Comparison of ENCODE assay signal across 18 cellular contexts in genomic region chr4:11039494-11040142, GRCh38.
DNase-seq lines count a peak whose midpoint lies in the region; ATAC-seq and TF ChIP-seq lines count a peak whose summit lies in the region.
"Had no signal": no experiment of that assay in that cellular context is flagged by ENCODE, and none has a peak within 500 bp of the region (broad histone marks: within the 10 kb centered on the region; RNA-seq: fewer than 3 reads in every experiment).

No MANE protein-coding gene starts in this region.

- intact Hi-C loops in MCF 10A (cut with micrococcal nuclease), result no loop called here

- H3K4me3 Mint-ChIP-seq in naive B cell (peak overlapping the region in 7 of 8 donors; percentile 1 to 70 (median 55)), MCF 10A (ENCODE audit: unreplicated experiment) (no peak overlapping the region)
- no peak overlapping the region for H3K4me3 Mint-ChIP-seq in stimulated activated naive B cell treated with anti-CD40 and anti-IgM and Interleukin-4, amounts not matched to agents 10 μg/mL and 1 μg/mL and 100 μg/mL, for 72 hours
- H3K4me3 Mint-ChIP-seq: H9 had no signal

- no peak for TF ChIP-seq CTCF in MCF 10A (IDR thresholded peaks at IDR 0.05; ENCODE audit: unreplicated experiment)

- CTCF ChIA-PET in MCF 10A (lab: Yijun Ruan, JAX), result interaction anchor here (1.1 kb wide), 1 partner anchor 57 kb away, joined by 3 read pairs; no protein-coding TSS in a partner anchor

- H3K27me3 Mint-ChIP-seq in naive B cell, result no peaks in the 10 kb centered on the region
- no peaks in the 10 kb centered on the region for H3K27me3 Mint-ChIP-seq in stimulated activated naive B cell treated with anti-CD40 and anti-IgM and Interleukin-4, amounts not matched to agents 10 μg/mL and 1 μg/mL and 100 μg/mL, for 72 hours
- H3K27me3 Mint-ChIP-seq in MCF 10A (ENCODE audit: insufficient read depth, unreplicated experiment), result no peaks in the 10 kb centered on the region

- ATAC-seq in naive B cell (ENCODE audit: low read depth in 2 of 2), result peak in 1 of 2 donors; percentile 35
- ATAC-seq in stimulated activated naive B cell treated with anti-CD40 and anti-IgM and Interleukin-4, amounts not matched to agents 10 μg/mL and 1 μg/mL and 100 μg/mL, for 72 hours (replicated peaks), result peak; percentile 4 to 34

- H3K4me1 Mint-ChIP-seq in naive B cell (peaks cover 36 to 46% (median 42%) of the 10 kb centered on the region in 3 donors), MCF 10A (ENCODE audit: insufficient read depth, unreplicated experiment) (no peaks in the 10 kb centered on the region)
- H3K4me1 Mint-ChIP-seq in stimulated activated naive B cell treated with anti-CD40 and anti-IgM and Interleukin-4, amounts not matched to agents 10 μg/mL and 1 μg/mL and 100 μg/mL, for 72 hours, result peaks cover 27 to 44% of the 10 kb centered on the region in 2 donors

- peaks cover 0 to 5% (median 0%) of the 10 kb centered on the region in 7 donors for H3K9me3 Mint-ChIP-seq in naive B cell
- H3K9me3 Mint-ChIP-seq in stimulated activated naive B cell treated with anti-CD40 and anti-IgM and Interleukin-4, amounts not matched to agents 10 μg/mL and 1 μg/mL and 100 μg/mL, for 72 hours, result peaks cover 3 to 5% of the 10 kb centered on the region in 2 donors
- H3K9me3 Mint-ChIP-seq in MCF 10A (ENCODE audit: unreplicated experiment), result peaks cover 19% of the 10 kb centered on the region
- H3K9me3 Mint-ChIP-seq: H9 had no signal

- no peaks in the 10 kb centered on the region for H3K36me3 Mint-ChIP-seq in naive B cell
- peaks cover 0 to 3% of the 10 kb centered on the region in 2 donors for H3K36me3 Mint-ChIP-seq in stimulated activated naive B cell treated with anti-CD40 and anti-IgM and Interleukin-4, amounts not matched to agents 10 μg/mL and 1 μg/mL and 100 μg/mL, for 72 hours
- no peaks in the 10 kb centered on the region for H3K36me3 Mint-ChIP-seq in MCF 10A (ENCODE audit: insufficient read depth, unreplicated experiment)

- H3K27ac Mint-ChIP-seq in naive B cell (peak overlapping the region in 3 of 6 donors; percentile 21 to 69 (median 39)), MCF 10A (ENCODE audit: low read depth, unreplicated experiment) (no peak overlapping the region)
- H3K27ac Mint-ChIP-seq in stimulated activated naive B cell treated with anti-CD40 and anti-IgM and Interleukin-4, amounts not matched to agents 10 μg/mL and 1 μg/mL and 100 μg/mL, for 72 hours, result no peak overlapping the region
- H3K27ac Mint-ChIP-seq: H9 had no signal

- DNase-seq in NCI-H1092 (lab: John Stamatoyannopoulos, UW), result peak; percentile 12
- peak; percentile 37 for DNase-seq in astrocyte of the hippocampus (ENCODE audit: low read depth, low spot score)
- no peak for DNase-seq in naive B cell
- DNase-seq in stimulated activated naive B cell treated with anti-CD40 and anti-IgM and Interleukin-4, amounts not matched to agents 10 μg/mL and 1 μg/mL and 100 μg/mL, for 72 hours, result no peak
- DNase-seq in NOMO-1 treated with dmso at 0.1 percent for 144 hours (lab: John Stamatoyannopoulos, UW; ENCODE audit: unreplicated experiment), result no peak
- DNase-seq in MCF 10A (ENCODE audit: unreplicated experiment), result no peak
- DNase-seq in SHP77 (lab: John Stamatoyannopoulos, UW), result no peak
- no peak for DNase-seq in activated CD4-positive, alpha-beta T cell treated with anti-CD3 and anti-CD28 coated beads for 4 hours
- DNase-seq: DMS79 treated with DMSO at 0.1 percent for 48 hours, H9, IMR-90, NCI-H1048, NCI-H146, NCI-H2107, NCI-H510A, NCI-H774, PC-9, SJCRH30 had no signal

- no TSS peak for BruUV-seq in MCF 10A (replicated peaks; lab: Mats Ljungman, UMichigan)

- POLR2A ChIA-PET in MCF 10A (lab: Yijun Ruan, JAX), result no interaction called here

Comparison
In these comparisons a context has a peak if more than half of its experiments do, and no peak if none do; other contexts are left out.
1. DNase-seq: peak in NCI-H1092 (single experiment) and astrocyte of the hippocampus (single experiment); none in naive B cell (single experiment), stimulated activated naive B cell treated with anti-CD40 and anti-IgM and Interleukin-4, amounts not matched to agents 10 μg/mL and 1 μg/mL and 100 μg/mL, for 72 hours (single experiment), NOMO-1 treated with dmso at 0.1 percent for 144 hours (single experiment), MCF 10A (single experiment), SHP77 (0 of 2) and activated CD4-positive, alpha-beta T cell treated with anti-CD3 and anti-CD28 coated beads for 4 hours (0 of 2).
2. H3K4me3 Mint-ChIP-seq: peak in naive B cell (7 of 8); none in stimulated activated naive B cell treated with anti-CD40 and anti-IgM and Interleukin-4, amounts not matched to agents 10 μg/mL and 1 μg/mL and 100 μg/mL, for 72 hours (0 of 2) and MCF 10A (single experiment).